Comparison of ENCODE assay signal across 1 cellular context in the genomic region with DNA sequence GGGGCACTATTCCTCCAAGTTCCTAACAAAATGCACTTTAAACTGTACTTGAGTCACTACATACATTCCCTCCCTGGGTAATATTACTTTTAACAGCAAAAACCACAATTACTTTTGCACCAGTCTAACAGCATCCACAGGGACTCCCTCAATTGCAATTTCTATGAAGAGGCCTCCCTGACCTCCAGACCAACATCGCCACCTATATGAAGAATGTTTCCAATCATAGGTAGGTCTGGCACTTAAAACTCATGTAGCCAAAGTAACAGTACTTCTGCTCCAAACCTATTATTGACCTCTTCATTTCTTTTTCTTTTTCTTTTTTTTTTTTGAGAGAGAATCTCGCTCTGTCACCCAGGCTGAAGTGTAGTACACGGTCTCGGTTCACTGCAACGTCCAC.
TF ChIP-seq lines count a peak whose summit lies in the region.

No MANE protein-coding gene starts in this region.

TF ChIP-seq in HCT116, 20 proteins besides CTCF, POLR2A, EP300 and RAD21 (continued from another document):
- TF ChIP-seq, protein P1, sequence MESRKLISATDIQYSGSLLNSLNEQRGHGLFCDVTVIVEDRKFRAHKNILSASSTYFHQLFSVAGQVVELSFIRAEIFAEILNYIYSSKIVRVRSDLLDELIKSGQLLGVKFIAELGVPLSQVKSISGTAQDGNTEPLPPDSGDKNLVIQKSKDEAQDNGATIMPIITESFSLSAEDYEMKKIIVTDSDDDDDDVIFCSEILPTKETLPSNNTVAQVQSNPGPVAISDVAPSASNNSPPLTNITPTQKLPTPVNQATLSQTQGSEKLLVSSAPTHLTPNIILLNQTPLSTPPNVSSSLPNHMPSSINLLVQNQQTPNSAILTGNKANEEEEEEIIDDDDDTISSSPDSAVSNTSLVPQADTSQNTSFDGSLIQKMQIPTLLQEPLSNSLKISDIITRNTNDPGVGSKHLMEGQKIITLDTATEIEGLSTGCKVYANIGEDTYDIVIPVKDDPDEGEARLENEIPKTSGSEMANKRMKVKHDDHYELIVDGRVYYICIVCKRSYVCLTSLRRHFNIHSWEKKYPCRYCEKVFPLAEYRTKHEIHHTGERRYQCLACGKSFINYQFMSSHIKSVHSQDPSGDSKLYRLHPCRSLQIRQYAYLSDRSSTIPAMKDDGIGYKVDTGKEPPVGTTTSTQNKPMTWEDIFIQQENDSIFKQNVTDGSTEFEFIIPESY (IDR thresholded peaks at IDR 0.05; ENCODE audit: extremely low read depth, insufficient replicate concordance, low read length), result no peak
- TF ChIP-seq, protein P2, sequence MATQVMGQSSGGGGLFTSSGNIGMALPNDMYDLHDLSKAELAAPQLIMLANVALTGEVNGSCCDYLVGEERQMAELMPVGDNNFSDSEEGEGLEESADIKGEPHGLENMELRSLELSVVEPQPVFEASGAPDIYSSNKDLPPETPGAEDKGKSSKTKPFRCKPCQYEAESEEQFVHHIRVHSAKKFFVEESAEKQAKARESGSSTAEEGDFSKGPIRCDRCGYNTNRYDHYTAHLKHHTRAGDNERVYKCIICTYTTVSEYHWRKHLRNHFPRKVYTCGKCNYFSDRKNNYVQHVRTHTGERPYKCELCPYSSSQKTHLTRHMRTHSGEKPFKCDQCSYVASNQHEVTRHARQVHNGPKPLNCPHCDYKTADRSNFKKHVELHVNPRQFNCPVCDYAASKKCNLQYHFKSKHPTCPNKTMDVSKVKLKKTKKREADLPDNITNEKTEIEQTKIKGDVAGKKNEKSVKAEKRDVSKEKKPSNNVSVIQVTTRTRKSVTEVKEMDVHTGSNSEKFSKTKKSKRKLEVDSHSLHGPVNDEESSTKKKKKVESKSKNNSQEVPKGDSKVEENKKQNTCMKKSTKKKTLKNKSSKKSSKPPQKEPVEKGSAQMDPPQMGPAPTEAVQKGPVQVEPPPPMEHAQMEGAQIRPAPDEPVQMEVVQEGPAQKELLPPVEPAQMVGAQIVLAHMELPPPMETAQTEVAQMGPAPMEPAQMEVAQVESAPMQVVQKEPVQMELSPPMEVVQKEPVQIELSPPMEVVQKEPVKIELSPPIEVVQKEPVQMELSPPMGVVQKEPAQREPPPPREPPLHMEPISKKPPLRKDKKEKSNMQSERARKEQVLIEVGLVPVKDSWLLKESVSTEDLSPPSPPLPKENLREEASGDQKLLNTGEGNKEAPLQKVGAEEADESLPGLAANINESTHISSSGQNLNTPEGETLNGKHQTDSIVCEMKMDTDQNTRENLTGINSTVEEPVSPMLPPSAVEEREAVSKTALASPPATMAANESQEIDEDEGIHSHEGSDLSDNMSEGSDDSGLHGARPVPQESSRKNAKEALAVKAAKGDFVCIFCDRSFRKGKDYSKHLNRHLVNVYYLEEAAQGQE (IDR thresholded peaks at IDR 0.05; ENCODE audit: low read depth), result no peak
- TF ChIP-seq, protein P3, sequence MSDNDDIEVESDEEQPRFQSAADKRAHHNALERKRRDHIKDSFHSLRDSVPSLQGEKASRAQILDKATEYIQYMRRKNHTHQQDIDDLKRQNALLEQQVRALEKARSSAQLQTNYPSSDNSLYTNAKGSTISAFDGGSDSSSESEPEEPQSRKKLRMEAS (IDR thresholded peaks at IDR 0.05), result no peak
- no peak for TF ChIP-seq SIN3A (IDR thresholded peaks at IDR 0.05; ENCODE audit: low read depth)
- TF ChIP-seq ZNF274 (IDR thresholded peaks at IDR 0.05; ENCODE audit: low read depth, low read length), result no peak
- TF ChIP-seq, protein P4, sequence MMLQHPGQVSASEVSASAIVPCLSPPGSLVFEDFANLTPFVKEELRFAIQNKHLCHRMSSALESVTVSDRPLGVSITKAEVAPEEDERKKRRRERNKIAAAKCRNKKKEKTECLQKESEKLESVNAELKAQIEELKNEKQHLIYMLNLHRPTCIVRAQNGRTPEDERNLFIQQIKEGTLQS (IDR thresholded peaks at IDR 0.05), result no peak
- TF ChIP-seq CEBPB (IDR thresholded peaks at IDR 0.05; ENCODE audit: low read depth), result no peak
- no peak for TF ChIP-seq ZFX (IDR thresholded peaks at IDR 0.05)
- no peak for TF ChIP-seq EZH2phosphoT487 (IDR thresholded peaks at IDR 0.05; ENCODE audit: borderline replicate concordance)
- no peak for TF ChIP-seq JUND (IDR thresholded peaks at IDR 0.05)
- TF ChIP-seq TCF7L2 (IDR thresholded peaks at IDR 0.05; ENCODE audit: borderline replicate concordance, extremely low read depth, insufficient read depth, insufficient read length), result no peak
- TF ChIP-seq SP1 (IDR thresholded peaks at IDR 0.05; ENCODE audit: low read depth), result no peak
- TF ChIP-seq POLR2AphosphoS5 (IDR thresholded peaks at IDR 0.05; ENCODE audit: low read depth, low read length), result no peak
- TF ChIP-seq CBX3 (IDR thresholded peaks at IDR 0.05; ENCODE audit: low read depth), result no peak
- no peak for TF ChIP-seq EZH2 (IDR thresholded peaks at IDR 0.05)
- TF ChIP-seq EGR1 (IDR thresholded peaks at IDR 0.05; ENCODE audit: low read depth), result no peak
- TF ChIP-seq YY1 (IDR thresholded peaks at IDR 0.05; ENCODE audit: extremely low read depth, insufficient replicate concordance, low read depth, low read length), result no peak
TF ChIP-seq in HCT116: peak in this region for 0.
